Comparison of ENCODE assay signal across 15 cellular contexts in genomic region chr3:168877899-168878298, GRCh38.
DNase-seq lines count a peak whose midpoint lies in the region; ATAC-seq and TF ChIP-seq lines count a peak whose summit lies in the region.
"Had no signal": no experiment of that assay in that cellular context is flagged by ENCODE, and none has a peak within 500 bp of the region (broad histone marks: within the 10 kb centered on the region; RNA-seq: fewer than 3 reads in every experiment).

No MANE protein-coding gene starts in this region.

- no peak overlapping the region for H3K4me3 ChIP-seq in RWPE2 (ENCODE audit: severe bottlenecking)
- H3K4me3 ChIP-seq: SK-N-MC, spleen had no signal

- H3K27me3 Mint-ChIP-seq in mesothelial cell of epicardium (ENCODE audit: low read depth): no peaks in the 10 kb centered on the region

- peak; percentile 77 for ATAC-seq in RWPE2 (ENCODE audit: low read depth)

- H3K36me3 Mint-ChIP-seq in mesothelial cell of epicardium: peaks cover 4% of the 10 kb centered on the region

- peaks cover 26% of the 10 kb centered on the region for H3K4me1 ChIP-seq in RWPE2 (ENCODE audit: insufficient read depth, poor library complexity, severe bottlenecking)
- H3K4me1 ChIP-seq: spleen had no signal

- TF ChIP-seq CTCF in RWPE2 (IDR thresholded peaks at IDR 0.05; ENCODE audit: poor library complexity, severe bottlenecking) (no peak), mesothelial cell of epicardium (IDR thresholded peaks at IDR 0.05; ENCODE audit: unreplicated experiment) (no peak)

- no peak overlapping the region for H3K4me3 Mint-ChIP-seq in mesothelial cell of epicardium

- peaks cover 26% of the 10 kb centered on the region for H3K4me1 Mint-ChIP-seq in mesothelial cell of epicardium

- H3K27me3 ChIP-seq in RWPE2 (ENCODE audit: insufficient read depth, poor library complexity, severe bottlenecking): no peaks in the 10 kb centered on the region
- H3K27me3 ChIP-seq: spleen had no signal

- H3K9me3 ChIP-seq in RWPE2 (ENCODE audit: severe bottlenecking): no peaks in the 10 kb centered on the region
- H3K9me3 ChIP-seq: spleen had no signal

- peak overlapping the region; percentile 85 for H3K27ac Mint-ChIP-seq in mesothelial cell of epicardium

- H3K36me3 ChIP-seq in RWPE2 (ENCODE audit: low read depth): no peaks in the 10 kb centered on the region
- H3K36me3 ChIP-seq: spleen had no signal

- peak; percentile 75 for DNase-seq in DMS53 (lab: John Stamatoyannopoulos, UW)
- peak; percentile 88 for DNase-seq in NCI-H1048 (lab: John Stamatoyannopoulos, UW)
- no peak for DNase-seq in RWPE2 (ENCODE audit: low spot score)
- DNase-seq in mesothelial cell of epicardium (ENCODE audit: low spot score in 2 of 2, unreplicated experiment in 2 of 2): no peak
- no peak for DNase-seq in CD1c-positive myeloid dendritic cell (ENCODE audit: extremely low spot score)
- DNase-seq in NCI-H187 treated with DMSO at 0.1 percent for 48 hours (lab: John Stamatoyannopoulos, UW): no peak
- no peak for DNase-seq in dedifferentiated amniotic fluid mesenchymal stem cell (ENCODE audit: extremely low spot score)
- DNase-seq in NCI-H446 (lab: John Stamatoyannopoulos, UW): no peak
- DNase-seq: activated naive CD4-positive, alpha-beta T cell treated with Interleukin-2 at 50 U/mL for 16 hours; AML-193; H7; KG1; NCI-H1930; spleen had no signal

- no peaks in the 10 kb centered on the region for H3K9me3 Mint-ChIP-seq in mesothelial cell of epicardium

- H3K27ac ChIP-seq in RWPE2 (ENCODE audit: poor library complexity, severe bottlenecking): peak overlapping the region; percentile 34
- H3K27ac ChIP-seq: SK-N-MC, spleen had no signal

Comparison
In these comparisons a context has a peak if more than half of its experiments do, and no peak if none do; other contexts are left out.
1. DNase-seq: peak in DMS53 (single experiment) and NCI-H1048 (single experiment); none in RWPE2 (single experiment), mesothelial cell of epicardium (0 of 2), CD1c-positive myeloid dendritic cell (single experiment), NCI-H187 treated with DMSO at 0.1 percent for 48 hours (single experiment), dedifferentiated amniotic fluid mesenchymal stem cell (single experiment) and NCI-H446 (0 of 2).